In genomic region chr3:52531636-52532516, GRCh38 we compare ENCODE assay signal across 8 cellular contexts. TPM values are rescaled to one million over a fixed set of nuclear protein-coding genes. Genes with fewer than 3 reads are reported as not detected.
DNase-seq lines count a peak whose midpoint lies in the region; ATAC-seq and TF ChIP-seq lines count a peak whose summit lies in the region.

No MANE protein-coding gene starts in this region.

- H2AFZ ChIP-seq in SU-DHL-6 (ENCODE audit: low read depth, low read length, severe bottlenecking), result no peak overlapping the region

- H3K9ac ChIP-seq in SU-DHL-6 (ENCODE audit: low read length), result peak overlapping the region; percentile 93

- DNase-seq in fibroblast of the aortic adventitia (ENCODE audit: low read depth), result no peak
- DNase-seq in gastrocnemius medialis, result peak in 1 of 2 donors; percentile 13
- DNase-seq in GM03348 (ENCODE audit: low spot score), result no peak
- DNase-seq in T1000 (lab: John Stamatoyannopoulos, UW), result no peak
- DNase-seq in NOMO-1 treated with DMSO at 0.1 percent for 48 hours (lab: John Stamatoyannopoulos, UW; ENCODE audit: unreplicated experiment), result no peak

- H3K4me2 ChIP-seq in SU-DHL-6 (ENCODE audit: low read depth, low read length, poor library complexity, severe bottlenecking), result peak overlapping the region; percentile 93

- H3K4me3 ChIP-seq in GM12875 (ENCODE audit: low read depth, low read length) (peak overlapping the region; percentile 80), SU-DHL-6 (ENCODE audit: insufficient read depth, low read length, poor library complexity, severe bottlenecking) (peak overlapping the region; percentile 82), fibroblast of the aortic adventitia (ENCODE audit: low read depth, low read length) (peak overlapping the region; percentile 74), gastrocnemius medialis (peak overlapping the region in 3 of 4 donors; percentile 50 to 64 (median 62))

- TF ChIP-seq CTCF in GM12875 (IDR thresholded peaks at IDR 0.05; ENCODE audit: borderline replicate concordance, insufficient read depth, low read depth, low read length) (no peak), SU-DHL-6 (IDR thresholded peaks at IDR 0.05; ENCODE audit: insufficient read depth, low read length, poor library complexity, severe bottlenecking) (no peak), fibroblast of the aortic adventitia (IDR thresholded peaks at IDR 0.05; ENCODE audit: insufficient read depth, low read length) (no peak), gastrocnemius medialis (IDR thresholded peaks at IDR 0.05 in 4 of 5, conservative IDR thresholded peaks at IDR 0.05 in 1 of 5) (no peak)

- H3K9me3 ChIP-seq in SU-DHL-6 (ENCODE audit: insufficient read depth, low read length), result no peaks in the 10 kb centered on the region
- no peaks in the 10 kb centered on the region for H3K9me3 ChIP-seq in gastrocnemius medialis

- no peak for TF ChIP-seq POLR2A in gastrocnemius medialis (IDR thresholded peaks at IDR 0.05)

- no peaks in the 10 kb centered on the region for H3K27me3 ChIP-seq in SU-DHL-6 (ENCODE audit: low read length)
- no peaks in the 10 kb centered on the region for H3K27me3 ChIP-seq in gastrocnemius medialis

- peaks cover 50% of the 10 kb centered on the region for H3K79me2 ChIP-seq in SU-DHL-6 (ENCODE audit: insufficient read depth, low read length)

- H3K9me2 ChIP-seq in SU-DHL-6 (replicated peaks; ENCODE audit: insufficient read depth, low read length), result no peaks in the 10 kb centered on the region

- H3K27ac ChIP-seq in SU-DHL-6 (ENCODE audit: low read depth, low read length) (0 out of 2 replicates have a peak overlapping the region, but pooled peaks have one; percentile 64), gastrocnemius medialis (peak overlapping the region; percentile 57 to 77 (median 66))

- in situ Hi-C loops in gastrocnemius medialis (cut with MboI; ENCODE audit: low sequenced_read_pairs in 4 of 4), result no loop called here

- peaks cover 21% of the 10 kb centered on the region for H3F3A ChIP-seq in SU-DHL-6 (ENCODE audit: insufficient read depth)

- 0 out of 2 replicates have a peak, but pooled peaks cover 4% of the 10 kb centered on the region for H3K36me3 ChIP-seq in SU-DHL-6 (ENCODE audit: low read length)
- no peaks in the 10 kb centered on the region for H3K36me3 ChIP-seq in gastrocnemius medialis

- H3K4me1 ChIP-seq in gastrocnemius medialis, result peaks cover 37 to 43% of the 10 kb centered on the region in 2 donors

- intact Hi-C loops in gastrocnemius medialis (cut with DNase I; ENCODE audit: low total_unique reads), result no loop called here

- no peak for ATAC-seq in gastrocnemius medialis
- no peak for ATAC-seq in GM21515 (IDR thresholded peaks at IDR 0.05; ENCODE audit: unreplicated experiment)

- peaks cover 9% of the 10 kb centered on the region; the same call in 1 of the 2 replicates for H4K20me1 ChIP-seq in SU-DHL-6 (ENCODE audit: low read depth, low read length)

RNA-seq across cellular contexts. Expression of gene NT5DC2, which starts 1.8 kb away (rescaled TPM):
- 31.1 and 68.2 TPM in 2 replicates for total RNA-seq in fibroblast of the aortic adventitia (ENCODE audit: low replicate concordance)
- 10 to 100 TPM in 1 of 4 donors, 1 to 10 TPM in 3; 4.4 to 14.7 (median 8.1) TPM for total RNA-seq in gastrocnemius medialis

RNA-seq across cellular contexts. Expression of gene UQCC5, which starts 4.5 kb away (rescaled TPM):
- total RNA-seq in fibroblast of the aortic adventitia (ENCODE audit: low replicate concordance), result 4.3 and 7.7 TPM in 2 replicates
- 10 to 100 TPM in 1 of 4 donors, 1 to 10 TPM in 1, under 1 TPM in 2; 0.31 to 26.1 (median 0.87) TPM for total RNA-seq in gastrocnemius medialis

RNA-seq across cellular contexts. Expression of gene STAB1, which starts 36.7 kb away (rescaled TPM):
- total RNA-seq in fibroblast of the aortic adventitia (ENCODE audit: low replicate concordance), result 0.90 and 1.1 TPM in 2 replicates
- 10 to 100 TPM; 10.3 to 27.2 (median 23.3) TPM for total RNA-seq in gastrocnemius medialis
